11 cellular contexts compared by ENCODE assay signal in genomic region chr5:125551246-125551645, GRCh38.
"Had no signal": no experiment of that assay in that cellular context is flagged by ENCODE, and none has a peak within 500 bp of the region (broad histone marks: within the 10 kb centered on the region; RNA-seq: fewer than 3 reads in every experiment).

No MANE protein-coding gene starts in this region.

- H3K4me3 ChIP-seq: coronary artery, gastroesophageal sphincter, pancreas had no signal

- FAIRE-seq: pancreas had no signal

- DNase-seq: activated CD4-positive, alpha-beta T cell treated with anti-CD3 and anti-CD28 coated beads for 1 hour; activated CD4-positive, alpha-beta T cell treated with anti-CD3 and anti-CD28 coated beads, Interleukin-2, amount 50 U/mL, for 4 hours; activated naive CD4-positive, alpha-beta T cell treated with anti-CD3 and anti-CD28 coated beads, Interleukin-2, amount 10 ng/mL, durations not matched to agents 7 days and 5 days; central memory CD4-positive, alpha-beta T cell; islet precursor cell; naive B cell; pancreas; T-helper 1 cell; T1000 had no signal

- H3K27me3 ChIP-seq: gastroesophageal sphincter, pancreas had no signal

- H3K27ac ChIP-seq: coronary artery, pancreas had no signal

- H3K4me1 ChIP-seq: pancreas had no signal

- H3K9me3 ChIP-seq: gastroesophageal sphincter, pancreas had no signal

- H3K36me3 ChIP-seq: gastroesophageal sphincter, pancreas had no signal
